Comparison of ENCODE assay signal across 8 cellular contexts in genomic region chr11:119335091-119335654, GRCh38. TPM values are rescaled to one million over a fixed set of nuclear protein-coding genes. Genes with fewer than 3 reads are reported as not detected.
A peak's percentile ranks its signal among the peaks of the same experiment; 100 is the strongest.
DNase-seq lines count a peak whose midpoint lies in the region; ATAC-seq and TF ChIP-seq lines count a peak whose summit lies in the region.

No MANE protein-coding gene starts in this region.

- peaks cover 51% of the 10 kb centered on the region for H3K4me1 Mint-ChIP-seq in dendritic cell treated with granulocyte-macrophage colony-stimulating factor and Interleukin-4, amounts not matched to agents 40 ng/mL and 50 ng/mL, for 4 days (ENCODE audit: low read depth)
- H3K4me1 Mint-ChIP-seq in naive B cell, result peaks cover 27 to 62% (median 56%) of the 10 kb centered on the region in 3 donors

- peak overlapping the region; percentile 94 for H3K4me3 ChIP-seq in AG04450 (ENCODE audit: low read depth, low read length)
- H3K4me3 ChIP-seq in Jurkat, Clone E6-1 (ENCODE audit: low read length), result peak overlapping the region; percentile 96

- H3K9me3 Mint-ChIP-seq in dendritic cell treated with granulocyte-macrophage colony-stimulating factor and Interleukin-4, amounts not matched to agents 40 ng/mL and 50 ng/mL, for 4 days, result no peaks in the 10 kb centered on the region
- no peaks in the 10 kb centered on the region for H3K9me3 Mint-ChIP-seq in naive B cell

- H3K27me3 ChIP-seq in AG04450 (ENCODE audit: control insufficient read depth, insufficient read depth, low read length), result no peaks in the 10 kb centered on the region

- no peaks in the 10 kb centered on the region; the same call in 1 of the 2 replicates for H3K9me3 ChIP-seq in AG04450 (ENCODE audit: control insufficient read depth, insufficient read depth, low read length)

- intact Hi-C loops in dendritic cell treated with granulocyte-macrophage colony-stimulating factor and Interleukin-4, amounts not matched to agents 40 ng/mL and 50 ng/mL, for 4 days (cut with micrococcal nuclease), result no loop called here

- DNase-seq in AG04450 (ENCODE audit: low read depth, low spot score) (no peak), naive B cell (no peak), NCI-H1436 (lab: John Stamatoyannopoulos, UW) (no peak), OCI-M1 (lab: John Stamatoyannopoulos, UW) (no peak), GM10266 (ENCODE audit: extremely low spot score) (no peak), NCI-H226 (no peak)
- no peak for DNase-seq in Jurkat, Clone E6-1 (ENCODE audit: low read depth, low spot score)

- peaks cover 21% of the 10 kb centered on the region for H3K27me3 Mint-ChIP-seq in dendritic cell treated with granulocyte-macrophage colony-stimulating factor and Interleukin-4, amounts not matched to agents 40 ng/mL and 50 ng/mL, for 4 days
- H3K27me3 Mint-ChIP-seq in naive B cell, result peaks cover 10 to 17% (median 11%) of the 10 kb centered on the region in 3 donors

- H3K27ac ChIP-seq in AG04450 (ENCODE audit: low read depth, low read length), result no peak overlapping the region

- H3K36me3 Mint-ChIP-seq in dendritic cell treated with granulocyte-macrophage colony-stimulating factor and Interleukin-4, amounts not matched to agents 40 ng/mL and 50 ng/mL, for 4 days (ENCODE audit: low read depth), result peaks cover 25% of the 10 kb centered on the region
- H3K36me3 Mint-ChIP-seq in naive B cell, result peaks cover 0 to 16% of the 10 kb centered on the region in 2 donors

- peak overlapping the region; percentile 95 for H3K27ac Mint-ChIP-seq in dendritic cell treated with granulocyte-macrophage colony-stimulating factor and Interleukin-4, amounts not matched to agents 40 ng/mL and 50 ng/mL, for 4 days
- peak overlapping the region in 4 of 6 donors; percentile 96 to 99 (median 98) for H3K27ac Mint-ChIP-seq in naive B cell

- peak overlapping the region; percentile 98 for H3K4me3 Mint-ChIP-seq in dendritic cell treated with granulocyte-macrophage colony-stimulating factor and Interleukin-4, amounts not matched to agents 40 ng/mL and 50 ng/mL, for 4 days
- peak overlapping the region; percentile 93 to 100 (median 97) for H3K4me3 Mint-ChIP-seq in naive B cell

- POLR2A ChIA-PET in AG04450 (lab: Yijun Ruan, JAX), result interaction anchor here (0.6 kb wide), 1 partner anchor 274 kb away, joined by 6 read pairs; no protein-coding TSS in a partner anchor

- TF ChIP-seq CTCF in AG04450 (IDR thresholded peaks at IDR 0.05; ENCODE audit: low read depth, low read length) (no peak), GM10266 (IDR thresholded peaks at IDR 0.05; ENCODE audit: control insufficient read depth, insufficient read depth, low read depth, missing control alignments) (no peak)

- ATAC-seq in naive B cell (ENCODE audit: low read depth in 2 of 2), result no peak

- CTCF ChIA-PET in AG04450 (lab: Charles Lee), result interaction anchor here (0.6 to 6.3 kb wide), 3 partner anchors 13 to 129 kb away, joined by 5 to 55 read pairs (median 7); partner anchors contain the start of gene CBL

RNA-seq across cellular contexts. Expression of gene RNF26, which starts 0.8 kb away (rescaled TPM):
- polyA plus RNA-seq in AG04450 (2011; rRNA removed) (27.1 and 35.3 TPM in 2 replicates), naive B cell (ENCODE audit: low read depth in 6 of 6) (10 to 100 TPM; 48.8 to 98.6 (median 58.0) TPM)
- 38.4 and 59.5 TPM in 2 replicates for polyA minus RNA-seq in AG04450 (2011; rRNA and poly(A)+ RNA removed)
- 40.6 TPM for polyA plus RNA-seq in Jurkat, Clone E6-1 (2012; ENCODE audit: insufficient read depth, insufficient read length)

RNA-seq across cellular contexts. Expression of gene C1QTNF5, which starts 5.5 kb away (rescaled TPM):
- 8.3 and 10.9 TPM in 2 replicates for polyA plus RNA-seq in AG04450 (2011; rRNA removed)
- 4.3 and 4.9 TPM in 2 replicates for polyA minus RNA-seq in AG04450 (2011; rRNA and poly(A)+ RNA removed)
- polyA plus RNA-seq in Jurkat, Clone E6-1 (2012; ENCODE audit: insufficient read depth, insufficient read length), result not detected
- not detected for polyA plus RNA-seq in naive B cell (ENCODE audit: low read depth in 6 of 6)

RNA-seq across cellular contexts. Expression of gene MFRP, which starts 11.3 kb away (rescaled TPM):
- not detected in 2 replicates for polyA plus RNA-seq in AG04450 (2011; rRNA removed)
- not detected in 2 replicates for polyA minus RNA-seq in AG04450 (2011; rRNA and poly(A)+ RNA removed)
- polyA plus RNA-seq in Jurkat, Clone E6-1 (2012; ENCODE audit: insufficient read depth, insufficient read length), result not detected
- not detected for polyA plus RNA-seq in naive B cell (ENCODE audit: low read depth in 6 of 6)

RNA-seq across cellular contexts. Expression of gene MCAM, which starts 18.2 kb away (rescaled TPM):
- polyA plus RNA-seq in AG04450 (2011; rRNA removed), result 41.9 and 53.4 TPM in 2 replicates
- 33.6 and 38.8 TPM in 2 replicates for polyA minus RNA-seq in AG04450 (2011; rRNA and poly(A)+ RNA removed)
- polyA plus RNA-seq in Jurkat, Clone E6-1 (2012; ENCODE audit: insufficient read depth, insufficient read length), result 9.1 TPM
- not detected for polyA plus RNA-seq in naive B cell (ENCODE audit: low read depth in 6 of 6)

RNA-seq across cellular contexts. Expression of gene USP2, which starts 46.3 kb away (rescaled TPM):
- polyA plus RNA-seq in AG04450 (2011; rRNA removed), result 0.32 and 0.46 TPM in 2 replicates
- polyA minus RNA-seq in AG04450 (2011; rRNA and poly(A)+ RNA removed), result 0.35 and 1.0 TPM in 2 replicates
- 8.1 TPM for polyA plus RNA-seq in Jurkat, Clone E6-1 (2012; ENCODE audit: insufficient read depth, insufficient read length)
- not detected for polyA plus RNA-seq in naive B cell (ENCODE audit: low read depth in 6 of 6)
